In the genomic region with DNA sequence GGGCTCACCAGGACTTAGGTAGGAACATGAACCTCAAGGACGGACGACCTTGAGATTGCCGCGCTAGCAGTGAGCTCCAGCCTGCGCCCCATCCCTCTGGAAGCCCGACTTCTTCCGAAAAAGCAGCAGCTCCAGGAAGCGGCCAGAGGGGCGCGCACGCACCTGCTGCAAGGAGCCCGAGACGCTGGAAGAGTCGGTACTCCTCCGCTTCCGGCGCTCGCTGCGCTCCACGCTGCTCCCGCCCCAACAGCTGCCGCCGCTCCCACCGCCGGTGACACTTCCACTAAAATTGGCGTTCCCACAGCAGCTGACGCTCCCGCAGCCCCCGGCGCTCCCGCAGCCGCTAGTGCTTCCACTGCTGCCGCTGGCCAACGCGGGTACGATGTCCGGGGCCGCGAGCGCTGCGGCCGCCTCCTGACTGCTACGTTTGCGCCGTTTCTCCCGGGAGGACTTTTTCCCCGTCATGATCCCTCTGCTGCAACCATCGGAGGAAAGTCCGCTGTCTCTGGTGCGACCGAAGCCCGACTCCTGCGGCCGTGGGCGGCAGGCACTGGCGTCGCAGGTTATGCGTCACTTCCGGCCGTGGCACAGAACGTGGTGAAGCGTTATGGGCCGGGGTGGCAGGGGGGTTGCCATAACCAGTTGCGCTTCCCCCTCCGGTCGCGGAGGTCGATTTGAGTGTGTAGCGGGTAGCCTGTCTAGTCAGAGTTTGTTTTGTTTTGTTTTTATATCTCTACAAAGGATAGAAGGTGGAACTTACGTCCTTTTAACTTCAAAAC, we compare ENCODE assay signal across 8 cellular contexts. TPM values are rescaled to one million over a fixed set of nuclear protein-coding genes. Genes with fewer than 3 reads are reported as not detected.
DNase-seq lines count a peak whose midpoint lies in the region; ATAC-seq, FAIRE-seq and TF ChIP-seq lines count a peak whose summit lies in the region.

A gene with protein sequence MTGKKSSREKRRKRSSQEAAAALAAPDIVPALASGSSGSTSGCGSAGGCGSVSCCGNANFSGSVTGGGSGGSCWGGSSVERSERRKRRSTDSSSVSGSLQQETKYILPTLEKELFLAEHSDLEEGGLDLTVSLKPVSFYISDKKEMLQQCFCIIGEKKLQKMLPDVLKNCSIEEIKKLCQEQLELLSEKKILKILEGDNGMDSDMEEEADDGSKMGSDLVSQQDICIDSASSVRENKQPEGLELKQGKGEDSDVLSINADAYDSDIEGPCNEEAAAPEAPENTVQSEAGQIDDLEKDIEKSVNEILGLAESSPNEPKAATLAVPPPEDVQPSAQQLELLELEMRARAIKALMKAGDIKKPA (minus strand): TSS at position 552 of the 779 bp plus-strand sequence. CDS start 87 bp downstream, at position 465.

- TF ChIP-seq CTCF in AG09309 (IDR thresholded peaks at IDR 0.05; ENCODE audit: control insufficient read depth, insufficient read depth, low read depth, low read length, missing control alignments) (peak; percentile 32), keratinocyte (optimal IDR thresholded peaks at IDR 0.05 in 1 of 3, IDR thresholded peaks at IDR 0.05 in 1 of 3, conservative IDR thresholded peaks at IDR 0.05 in 1 of 3; ENCODE audit: extremely low read depth in 1 of 3, insufficient read depth in 2 of 3, low read length in 3 of 3) (peak; percentile 26 to 55 (median 47))

- H3K9me3 ChIP-seq in keratinocyte (ENCODE audit: control insufficient read depth, low read depth, low read length), result no peaks in the 10 kb centered on the region

- H3K27me3 ChIP-seq in keratinocyte (ENCODE audit: control insufficient read depth, extremely low read depth, insufficient read depth, low read length), result no peaks in the 10 kb centered on the region

- peak within 1 kb of the TSS; percentile 90 for H3K9ac ChIP-seq in keratinocyte (ENCODE audit: control insufficient read depth, extremely low read depth, insufficient read depth, low read length)

- H2AFZ ChIP-seq in keratinocyte (ENCODE audit: control insufficient read depth, low read length), result peak within 1 kb of the TSS; percentile 100

- no peaks in the 10 kb centered on the region for H3K9me1 ChIP-seq in keratinocyte (ENCODE audit: control insufficient read depth, extremely low read depth, insufficient read depth, low read length)

- ATAC-seq in GM18909 (IDR thresholded peaks at IDR 0.05; ENCODE audit: poor library complexity, unreplicated experiment), result peak; percentile 94
- peak; percentile 95 for ATAC-seq in HG03175 (IDR thresholded peaks at IDR 0.05; ENCODE audit: unreplicated experiment)
- ATAC-seq in activated CD4-positive, CD25-positive, alpha-beta regulatory T cell treated with anti-CD3 and anti-CD28 coated beads, Interleukin-2, amount 50 U/mL, for 24 hours, result peak; percentile 95 to 96

- peak within 1 kb of the TSS; percentile 98 for H3K4me3 ChIP-seq in AG09309 (ENCODE audit: control insufficient read depth, low read depth, low read length)
- H3K4me3 ChIP-seq in keratinocyte (ENCODE audit: control insufficient read depth in 2 of 3, extremely low read depth in 1 of 3, insufficient read depth in 2 of 3, low read depth in 1 of 3, low read length in 3 of 3), result peak within 1 kb of the TSS; percentile 69 to 99 (median 82)

- no peaks in the 10 kb centered on the region for H4K20me1 ChIP-seq in keratinocyte (ENCODE audit: control insufficient read depth, extremely low read depth, insufficient read depth, low read length)

- DNase-seq in AG09309 (ENCODE audit: low read depth) (peak; percentile 42), NCI-H2227 treated with DMSO at 0.1 percent for 48 hours (lab: John Stamatoyannopoulos, UW) (peak; percentile 73), cerebellar cortex (ENCODE audit: low spot score) (peak; percentile 92), keratinocyte (ENCODE audit: low read depth, low spot score) (peak; percentile 15)
- peak; percentile 80 to 90 for DNase-seq in stimulated activated CD4-positive, alpha-beta T cell treated with anti-CD3 and anti-CD28 coated beads, Interleukin-15, amount 100 ng/mL, for 1 hour (ENCODE audit: low read depth in 1 of 2, low spot score in 1 of 2)

- peak within 1 kb of the TSS; percentile 89 for H3K4me2 ChIP-seq in keratinocyte (ENCODE audit: control insufficient read depth, extremely low read depth, insufficient read depth, low read depth, low read length)

- dilution Hi-C loops in keratinocyte (cut with MboI; ENCODE audit: extremely low pct_ligation_motif_present, low sequenced_read_pairs), result no loop called here

- H3K79me2 ChIP-seq in keratinocyte (ENCODE audit: control insufficient read depth, insufficient read depth, low read length), result peaks cover 39% of the 10 kb centered on the region

- H3K36me3 ChIP-seq in keratinocyte (ENCODE audit: control insufficient read depth in 2 of 2, extremely low read depth in 1 of 2, insufficient read depth in 2 of 2, low read length in 2 of 2), result no peaks in the 10 kb centered on the region

- H3K27ac ChIP-seq in keratinocyte (ENCODE audit: control insufficient read depth, insufficient read depth, low read length), result peak within 1 kb of the TSS; percentile 93

- FAIRE-seq in keratinocyte (lab: Jason Lieb, UNC), result peak; percentile 70

- H3K4me1 ChIP-seq in keratinocyte (ENCODE audit: control insufficient read depth, extremely low read depth, insufficient read depth, low read length), result no peaks in the 10 kb centered on the region

RNA-seq across cellular contexts. Expression of the gene that starts here (rescaled TPM):
- polyA plus RNA-seq in keratinocyte, result 7.4 to 14.4 TPM (median 9.0 TPM) in 3 replicates
- 35.7 TPM for polyA plus RNA-seq in keratinocyte (2011; ENCODE audit: low read depth)
- 9.2 and 14.5 TPM in 2 replicates for polyA plus RNA-seq in keratinocyte (2011; cell fraction: cytosol; rRNA removed)
- 8.5 and 12.6 TPM in 2 replicates for polyA plus RNA-seq in keratinocyte (2011; cell fraction: nucleus; rRNA removed)
- polyA plus RNA-seq in keratinocyte (2012; ENCODE audit: low replicate concordance), result 9.7 and 10.3 TPM in 2 replicates
- polyA minus RNA-seq in keratinocyte, result 0.98 to 4.8 TPM (median 2.6 TPM) in 3 replicates
- polyA minus RNA-seq in keratinocyte (2011; cell fraction: cytosol; rRNA and poly(A)+ RNA removed), result 12.5 TPM
- 5.9 and 7.6 TPM in 2 replicates for polyA minus RNA-seq in keratinocyte (2011; cell fraction: nucleus; rRNA and poly(A)+ RNA removed)

Comparison
In these comparisons a context has a peak if more than half of its experiments do, and no peak if none do; other contexts are left out.
1. Peak in every context shown above with its lines: DNase-seq, ATAC-seq, H3K4me3 ChIP-seq and H3K27ac ChIP-seq.
2. DNase-seq: peak in every context shown above with its lines; median percentile 92 in cerebellar cortex; 85 in stimulated activated CD4-positive, alpha-beta T cell treated with anti-CD3 and anti-CD28 coated beads, Interleukin-15, amount 100 ng/mL, for 1 hour; 73 in NCI-H2227 treated with DMSO at 0.1 percent for 48 hours; 42 in AG09309; 15 in keratinocyte.